9 cellular contexts compared by ENCODE assay signal in the genomic region with DNA sequence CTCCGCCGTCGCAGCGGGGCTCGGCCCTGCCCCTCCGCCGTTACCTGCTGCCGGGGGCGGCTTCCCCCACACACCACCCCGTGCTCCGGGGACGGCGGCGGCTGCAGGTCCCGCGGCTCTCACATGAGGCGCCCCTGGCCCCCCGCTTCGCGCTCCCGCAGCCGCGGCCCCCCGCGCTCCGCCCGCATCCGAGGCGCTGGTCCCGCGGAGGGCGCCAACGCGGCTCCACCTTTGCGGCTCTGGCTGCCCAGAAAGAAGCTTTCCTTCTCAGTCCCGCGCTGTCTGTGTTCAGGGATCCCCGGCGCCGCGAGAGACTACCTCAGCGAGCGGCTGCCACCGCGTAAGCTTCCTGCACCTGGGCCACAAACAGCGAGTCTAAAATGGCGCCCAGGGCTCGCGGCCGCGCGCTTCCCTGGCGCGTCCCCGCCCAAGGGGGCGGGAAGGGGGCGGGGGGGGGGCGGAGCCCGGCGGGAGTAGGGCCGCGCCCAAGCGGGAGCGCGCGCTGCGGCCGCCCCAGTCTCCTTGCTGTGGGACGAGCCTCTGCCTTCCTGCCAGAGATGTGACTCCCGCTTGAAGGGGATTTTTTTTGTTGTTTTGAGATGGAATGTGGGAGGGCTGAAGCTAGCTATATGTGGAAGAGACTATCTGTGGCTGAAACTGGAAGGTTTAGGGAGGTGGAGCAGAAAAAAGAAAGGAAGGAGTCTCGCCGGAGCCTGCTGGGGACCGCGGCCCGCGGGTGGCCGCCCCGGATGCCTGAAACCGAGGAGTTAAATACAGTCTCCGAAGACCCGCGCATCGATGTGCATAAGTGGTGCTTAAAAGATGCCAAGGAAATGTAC. TPM values are rescaled to one million over a fixed set of nuclear protein-coding genes. Genes with fewer than 3 reads are reported as not detected.
DNase-seq lines count a peak whose midpoint lies in the region; ATAC-seq, FAIRE-seq and TF ChIP-seq lines count a peak whose summit lies in the region.
"Had no signal": no experiment of that assay in that cellular context is flagged by ENCODE, and none has a peak within 500 bp of the region (broad histone marks: within the 10 kb centered on the region; RNA-seq: fewer than 3 reads in every experiment).

A gene with protein sequence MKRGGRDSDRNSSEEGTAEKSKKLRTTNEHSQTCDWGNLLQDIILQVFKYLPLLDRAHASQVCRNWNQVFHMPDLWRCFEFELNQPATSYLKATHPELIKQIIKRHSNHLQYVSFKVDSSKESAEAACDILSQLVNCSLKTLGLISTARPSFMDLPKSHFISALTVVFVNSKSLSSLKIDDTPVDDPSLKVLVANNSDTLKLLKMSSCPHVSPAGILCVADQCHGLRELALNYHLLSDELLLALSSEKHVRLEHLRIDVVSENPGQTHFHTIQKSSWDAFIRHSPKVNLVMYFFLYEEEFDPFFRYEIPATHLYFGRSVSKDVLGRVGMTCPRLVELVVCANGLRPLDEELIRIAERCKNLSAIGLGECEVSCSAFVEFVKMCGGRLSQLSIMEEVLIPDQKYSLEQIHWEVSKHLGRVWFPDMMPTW (minus strand): TSS at position 377 of the 839 bp plus-strand sequence. CDS start 5,299 bp downstream, outside the sequence.

- TF ChIP-seq CTCF in AG10803 (conservative IDR thresholded peaks at IDR 0.05; ENCODE audit: low read length) (no peak), kidney (IDR thresholded peaks at IDR 0.05; ENCODE audit: borderline replicate concordance, extremely low read depth, insufficient read depth) (peak; percentile 1)

- ATAC-seq in GM19025 (IDR thresholded peaks at IDR 0.05; ENCODE audit: low read depth, unreplicated experiment), result peak; percentile 53
- ATAC-seq in HG03280 (IDR thresholded peaks at IDR 0.05; ENCODE audit: unreplicated experiment), result peak; percentile 57

- H3K9me3 ChIP-seq in kidney (ENCODE audit: control insufficient read depth in 1 of 2, low read length in 2 of 2), result no peaks in the 10 kb centered on the region

- H3K4me1 ChIP-seq in kidney (ENCODE audit: control insufficient read depth in 1 of 2, insufficient read depth in 1 of 2, low read depth in 1 of 2, low read length in 2 of 2), result peaks cover 0 to 10% of the 10 kb centered on the region in 2 donors

- peak; percentile 92 for DNase-seq in AG10803 (ENCODE audit: low read depth)
- peak; percentile 40 for DNase-seq in NCI-H446 treated with DMSO at 0.1 percent for 48 hours (lab: John Stamatoyannopoulos, UW)
- peak; percentile 73 for DNase-seq in activated CD4-positive, alpha-beta T cell treated with anti-CD3 and anti-CD28 coated beads for 1 hour
- peak; percentile 18 to 60 for DNase-seq in cerebellar nuclear complex (lab: John Stamatoyannopoulos, UW)
- peak; percentile 95 for DNase-seq in kidney
- peak; percentile 65 to 74 for DNase-seq in stimulated activated CD4-positive, alpha-beta T cell treated with anti-CD3 and anti-CD28 coated beads, Interleukin-15, amount 100 ng/mL, for 1 hour (ENCODE audit: low read depth in 1 of 2, low spot score in 1 of 2)

- peak within 1 kb of the TSS; percentile 87 to 90 for H3K9ac ChIP-seq in kidney (ENCODE audit: low read length in 2 of 2)

- H3K27ac ChIP-seq in kidney (ENCODE audit: low read depth in 2 of 2, low read length in 2 of 2), result peak within 1 kb of the TSS; percentile 94 to 98

- FAIRE-seq in kidney (lab: Jason Lieb, UNC), result no peak
- FAIRE-seq: TTC549 had no signal

- no peaks in the 10 kb centered on the region for H3K36me3 ChIP-seq in kidney (ENCODE audit: control insufficient read depth in 1 of 2, insufficient read depth in 2 of 2, low read length in 2 of 2)

- intact Hi-C loops in kidney (cut with DNase I), result no loop called here

- H3K4me3 ChIP-seq in AG10803 (ENCODE audit: low read length) (peak within 1 kb of the TSS; percentile 82), kidney (ENCODE audit: low read length in 2 of 2) (peak within 1 kb of the TSS; percentile 88 to 93)

RNA-seq across cellular contexts. Expression of the gene that starts here (rescaled TPM):
- 61.6 TPM for total RNA-seq in kidney
- 22.3 TPM for polyA plus RNA-seq in kidney (ENCODE audit: insufficient read depth, low read depth, low replicate concordance)

Comparison
In these comparisons a context has a peak if more than half of its experiments do, and no peak if none do; other contexts are left out.
1. Peak in every context shown above with its lines: DNase-seq, ATAC-seq, H3K4me3 ChIP-seq and H3K27ac ChIP-seq.
2. DNase-seq: peak in every context shown above with its lines; median percentile 95 in kidney; 92 in AG10803; 73 in activated CD4-positive, alpha-beta T cell treated with anti-CD3 and anti-CD28 coated beads for 1 hour; 70 in stimulated activated CD4-positive, alpha-beta T cell treated with anti-CD3 and anti-CD28 coated beads, Interleukin-15, amount 100 ng/mL, for 1 hour; 40 in NCI-H446 treated with DMSO at 0.1 percent for 48 hours; 39 in cerebellar nuclear complex.